Comparison of ENCODE assay signal across 7 cellular contexts in the genomic region with DNA sequence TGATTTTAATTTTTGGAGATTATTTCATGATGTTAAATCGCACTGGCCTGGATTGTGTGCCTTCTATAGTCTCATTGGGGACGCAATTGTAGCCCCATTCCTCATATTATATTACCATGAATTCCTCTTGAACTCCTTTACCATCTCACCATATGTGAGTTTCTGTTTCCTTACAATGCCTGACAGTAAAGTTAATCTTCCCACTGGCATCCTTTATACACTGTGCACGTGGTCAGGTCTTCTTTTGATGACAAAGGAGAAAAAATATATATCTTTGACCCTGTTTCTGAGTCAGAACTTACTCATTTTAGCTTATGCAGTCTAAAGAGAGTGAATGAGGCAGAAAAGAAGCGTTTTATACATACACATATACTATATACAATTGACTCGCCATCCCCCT. TPM values are rescaled to one million over a fixed set of nuclear protein-coding genes. Genes with fewer than 3 reads are reported as not detected.
DNase-seq lines count a peak whose midpoint lies in the region; ATAC-seq and TF ChIP-seq lines count a peak whose summit lies in the region.

No MANE protein-coding gene starts in this region.

- H3K9me2 ChIP-seq in GM23338 (ENCODE audit: insufficient read depth) (no peaks in the 10 kb centered on the region), PC-9 (ENCODE audit: insufficient read depth) (no peaks in the 10 kb centered on the region)

- no peaks in the 10 kb centered on the region for H3K9me3 Mint-ChIP-seq in GM23338

- H3K79me2 ChIP-seq in GM23338 (replicated peaks; ENCODE audit: insufficient read depth) (peaks cover 36% of the 10 kb centered on the region), PC-9 (ENCODE audit: low read depth) (peaks cover 38% of the 10 kb centered on the region)

- peak overlapping the region; percentile 90 for H2AFZ ChIP-seq in GM23338
- peak overlapping the region; percentile 86 for H2AFZ ChIP-seq in PC-9

- in situ Hi-C loops in gastrocnemius medialis (cut with MboI; ENCODE audit: low sequenced_read_pairs in 4 of 4), result loop anchor here in 1 of 4 donors (25.0 kb wide), 1 partner anchor 132 kb away; the partner anchor contains the start of gene AXDND1

- peaks cover 7% of the 10 kb centered on the region for H4K20me1 ChIP-seq in GM23338 (replicated peaks; ENCODE audit: insufficient read depth)
- H4K20me1 ChIP-seq in PC-9 (ENCODE audit: insufficient read depth), result peaks cover 6% of the 10 kb centered on the region; the same call in 1 of the 2 replicates

- no peak for TF ChIP-seq POLR2A in gastrocnemius medialis (IDR thresholded peaks at IDR 0.05)

- no peak for TF ChIP-seq CTCF in GM23338 (conservative IDR thresholded peaks at IDR 0.05; ENCODE audit: low read depth in 2 of 2)
- TF ChIP-seq CTCF in PC-9 (conservative IDR thresholded peaks at IDR 0.05), result no peak
- no peak for TF ChIP-seq CTCF in gastrocnemius medialis (IDR thresholded peaks at IDR 0.05 in 4 of 5, conservative IDR thresholded peaks at IDR 0.05 in 1 of 5)

- H3K36me3 ChIP-seq in GM23338 (ENCODE audit: insufficient read depth) (no peaks in the 10 kb centered on the region), PC-9 (ENCODE audit: low read depth) (no peaks in the 10 kb centered on the region), gastrocnemius medialis (no peaks in the 10 kb centered on the region)

- CTCF ChIA-PET in PC-9 (lab: Charles Lee), result no interaction called here

- POLR2A ChIA-PET in PC-9 (lab: Charles Lee; ENCODE audit: unreplicated experiment), result no interaction called here

- no TSS peak for BruUV-seq in PC-9 (replicated peaks; lab: Mats Ljungman, UMichigan)

- peaks cover 9% of the 10 kb centered on the region for H3K4me1 ChIP-seq in GM23338 (ENCODE audit: insufficient read depth)
- peaks cover 43% of the 10 kb centered on the region for H3K4me1 ChIP-seq in PC-9 (replicated peaks; ENCODE audit: insufficient read depth)
- H3K4me1 ChIP-seq in gastrocnemius medialis, result peaks cover 9 to 10% of the 10 kb centered on the region in 2 donors

- H3K27ac ChIP-seq in GM23338 (ENCODE audit: low read depth) (no peak overlapping the region), PC-9 (peak overlapping the region; percentile 55), epithelial cell of prostate (peak overlapping the region; percentile 53), gastrocnemius medialis (peak overlapping the region in 3 of 4 donors; percentile 75 to 89 (median 83))

- peaks cover 3% of the 10 kb centered on the region; the same call in 1 of the 3 replicates for H3K36me3 Mint-ChIP-seq in GM23338 (ENCODE audit: low read depth)

- H3K4me1 Mint-ChIP-seq in GM23338, result peaks cover 16% of the 10 kb centered on the region

- H3K27me3 ChIP-seq in GM23338 (ENCODE audit: insufficient read depth) (0 out of 2 replicates have a peak, but pooled peaks cover 3% of the 10 kb centered on the region), PC-9 (ENCODE audit: insufficient read depth, low read depth) (no peaks in the 10 kb centered on the region), gastrocnemius medialis (no peaks in the 10 kb centered on the region)

- H3K4me3 ChIP-seq in GM23338, result peak overlapping the region; percentile 77
- peak overlapping the region; percentile 96 for H3K4me3 ChIP-seq in PC-9
- peak overlapping the region; percentile 77 to 99 (median 90) for H3K4me3 ChIP-seq in gastrocnemius medialis

- intact Hi-C loops in PC-9 (cut with micrococcal nuclease; ENCODE audit: unreplicated experiment) (loop anchor here (5.0 kb wide), 2 partner anchors 62 to 698 kb away; partner anchors contain the start of gene SOAT1), gastrocnemius medialis (cut with DNase I; ENCODE audit: low total_unique reads) (no loop called here)

- H3K27me3 Mint-ChIP-seq in GM23338 (ENCODE audit: insufficient read depth, low read depth, poor library complexity), result peaks cover 8% of the 10 kb centered on the region

- no peak overlapping the region for H3K27ac Mint-ChIP-seq in GM23338

- peak overlapping the region; percentile 76 for H3K4me2 ChIP-seq in GM23338
- H3K4me2 ChIP-seq in PC-9, result peak overlapping the region; percentile 92

- DNase-seq in GM23338 (ENCODE audit: low spot score) (no peak), PC-9 (no peak), epithelial cell of prostate (ENCODE audit: low read depth, low spot score) (no peak), gastrocnemius medialis (no peak), foreskin melanocyte (no peak)

- H3F3A ChIP-seq in GM23338 (replicated peaks; ENCODE audit: low read depth) (no peaks in the 10 kb centered on the region), PC-9 (ENCODE audit: insufficient read depth, low read depth) (peaks cover 33% of the 10 kb centered on the region; the same call in 1 of the 2 replicates)

- H3K4me3 Mint-ChIP-seq in GM23338, result peak overlapping the region; percentile 90

- ATAC-seq in GM23338 (no peak), gastrocnemius medialis (no peak), esophagus mucosa (no peak), HG03571 (IDR thresholded peaks at IDR 0.05; ENCODE audit: unreplicated experiment) (no peak)

- H3K9me3 ChIP-seq in PC-9 (ENCODE audit: insufficient read depth, low read depth) (no peaks in the 10 kb centered on the region), gastrocnemius medialis (no peaks in the 10 kb centered on the region)

TF ChIP-seq in GM23338, 12 proteins besides CTCF, POLR2A, EP300 and RAD21 (continues in another document):
- no peak for TF ChIP-seq NANOG (IDR thresholded peaks at IDR 0.05; ENCODE audit: borderline replicate concordance)
- no peak for TF ChIP-seq ZNF462 (CRISPR knock-in tag; IDR thresholded peaks at IDR 0.05)
- no peak for TF ChIP-seq ZNF331 (CRISPR knock-in tag; IDR thresholded peaks at IDR 0.05; ENCODE audit: low read depth)
- no peak for TF ChIP-seq ETS1 (IDR thresholded peaks at IDR 0.05)

RNA-seq across cellular contexts. Expression of gene ABL2, which starts 0.8 kb away (rescaled TPM):
- 21.5 and 22.7 TPM in 2 replicates for total RNA-seq in GM23338 (2014; rRNA removed; shearing (Covaris generic))
- polyA plus RNA-seq in GM23338 (2016; fragmentation: Nextera tagmentation; extraction: Ambion mirVana), result 3.8 and 5.8 TPM in 2 replicates
- total RNA-seq in PC-9 (2021) (23.5 and 27.4 TPM in 2 replicates), gastrocnemius medialis (1 to 10 TPM; 4.4 to 9.3 (median 5.8) TPM), esophagus mucosa (6.2 TPM)
